ENCODE assay signal across 1 cellular context in genomic region chr9:137164370-137165249, GRCh38.
TF ChIP-seq lines count a peak whose summit lies in the region.

No MANE protein-coding gene starts in this region.

TF ChIP-seq in GM23338, 12 proteins besides CTCF, POLR2A, EP300 and RAD21:
- TF ChIP-seq ZNF462 (CRISPR knock-in tag; IDR thresholded peaks at IDR 0.05) (no peak), EZH2 (IDR thresholded peaks at IDR 0.05; ENCODE audit: low read depth, unreplicated experiment) (no peak), CREB1 (CRISPR knock-in tag; IDR thresholded peaks at IDR 0.05; ENCODE audit: low read depth) (no peak), ZNF331 (CRISPR knock-in tag; IDR thresholded peaks at IDR 0.05; ENCODE audit: low read depth) (no peak), ETS1 (IDR thresholded peaks at IDR 0.05) (no peak), EZH2phosphoT487 (IDR thresholded peaks at IDR 0.05; ENCODE audit: unreplicated experiment) (no peak), POLR2AphosphoS5 (IDR thresholded peaks at IDR 0.05; ENCODE audit: low read depth) (no peak), ZNF114 (CRISPR knock-in tag; IDR thresholded peaks at IDR 0.05) (no peak), STAT1 (IDR thresholded peaks at IDR 0.05; ENCODE audit: unreplicated experiment) (no peak), JUNB (IDR thresholded peaks at IDR 0.05; ENCODE audit: unreplicated experiment) (no peak), REST (IDR thresholded peaks at IDR 0.05; ENCODE audit: unreplicated experiment) (no peak), NANOG (IDR thresholded peaks at IDR 0.05; ENCODE audit: borderline replicate concordance) (no peak)
